ENCODE assay signal across 8 cellular contexts in genomic region chr1:207884276-207885029, GRCh38. TPM values are rescaled to one million over a fixed set of nuclear protein-coding genes. Genes with fewer than 3 reads are reported as not detected.
DNase-seq lines count a peak whose midpoint lies in the region; ATAC-seq and TF ChIP-seq lines count a peak whose summit lies in the region.

No MANE protein-coding gene starts in this region.

- no peaks in the 10 kb centered on the region for H3K79me1 ChIP-seq in trophoblast cell (ENCODE audit: low read length)

- H3K4me3 ChIP-seq in GM23248 (no peak overlapping the region), dorsolateral prefrontal cortex (no peak overlapping the region), trophoblast cell (ENCODE audit: low read depth, low read length) (no peak overlapping the region)

- WGBS in GM23248 (ENCODE audit: low coverage in 1 of 2, low lambda C conversion rate in 2 of 2, missing lambda C conversion rate in 2 of 2), 2 experiments = 52 to 55% methylated on average over 9 of the region's 9 CpGs
- WGBS in trophoblast cell (ENCODE audit: extremely low coverage, insufficient coverage, insufficient read length) = no CpG with 5 or more reads among the region's 9 CpGs

- no peak overlapping the region for H4K91ac ChIP-seq in trophoblast cell (ENCODE audit: low read depth, low read length)

- H3K4me1 ChIP-seq in GM23248 (ENCODE audit: insufficient read depth) (peaks cover 18% of the 10 kb centered on the region), trophoblast cell (ENCODE audit: control insufficient read depth in 1 of 2, insufficient read depth in 2 of 2, low read length in 2 of 2) (no peaks in the 10 kb centered on the region)

- H3K79me2 ChIP-seq in GM23248 (ENCODE audit: insufficient read depth) (no peaks in the 10 kb centered on the region), trophoblast cell (ENCODE audit: control insufficient read depth, insufficient read depth, low read length, poor library complexity) (no peaks in the 10 kb centered on the region)

- H3K4me3 Mint-ChIP-seq in nephron progenitor cell = no peak overlapping the region

- H3K4me2 ChIP-seq in GM23248 (ENCODE audit: unreplicated experiment) (no peak overlapping the region), trophoblast cell (ENCODE audit: low read length) (no peak overlapping the region)

- H3K9me3 ChIP-seq in GM23248 (ENCODE audit: low read depth) (no peaks in the 10 kb centered on the region), trophoblast cell (ENCODE audit: insufficient read depth, low read depth, low read length) (no peaks in the 10 kb centered on the region)

- H3K27me3 ChIP-seq in GM23248 (replicated peaks; ENCODE audit: insufficient read depth) (no peaks in the 10 kb centered on the region), dorsolateral prefrontal cortex (no peaks in the 10 kb centered on the region), trophoblast cell (ENCODE audit: insufficient read depth, low read length) (no peaks in the 10 kb centered on the region)

- H4K12ac ChIP-seq in trophoblast cell (ENCODE audit: low read depth, low read length) = no peak overlapping the region

- no peaks in the 10 kb centered on the region for H3K9me2 ChIP-seq in GM23248 (ENCODE audit: insufficient read depth)

- intact Hi-C loops in dorsolateral prefrontal cortex (cut with DNase I) = loop anchor here (1.0 to 2.0 kb wide), 2 partner anchors 78 to 79 kb away; no protein-coding TSS in a partner anchor

- H4K20me1 ChIP-seq in GM23248 (ENCODE audit: insufficient read depth) = no peaks in the 10 kb centered on the region

- H3K36me3 ChIP-seq in GM23248 (ENCODE audit: low read depth) = no peaks in the 10 kb centered on the region
- no peaks in the 10 kb centered on the region for H3K36me3 ChIP-seq in trophoblast cell (ENCODE audit: control insufficient read depth in 1 of 2, insufficient read depth in 2 of 2, low read length in 2 of 2)

- no peak for TF ChIP-seq POLR2A in GM18505 (IDR thresholded peaks at IDR 0.05; ENCODE audit: borderline replicate concordance, extremely low read depth, insufficient read depth, insufficient read length)

- H4K8ac ChIP-seq in trophoblast cell (ENCODE audit: low read depth, low read length) = peak overlapping the region; percentile 13

- peaks cover 22% of the 10 kb centered on the region for H3K4me1 Mint-ChIP-seq in nephron progenitor cell

- no peak overlapping the region for H2BK5ac ChIP-seq in trophoblast cell (ENCODE audit: low read depth, low read length, poor library complexity)

- H3K27ac ChIP-seq in GM23248 (no peak overlapping the region), dorsolateral prefrontal cortex (peak overlapping the region in 48 of 59 donors; percentile 5 to 79 (median 54)), trophoblast cell (ENCODE audit: low read depth, low read length) (no peak overlapping the region)

- ATAC-seq in GM21381 (IDR thresholded peaks at IDR 0.05; ENCODE audit: unreplicated experiment) = no peak
- no peak for ATAC-seq in GM18505 (IDR thresholded peaks at IDR 0.05; ENCODE audit: unreplicated experiment)

- in situ Hi-C loops in GM23248 (cut with MboI) = loop anchor here (5.0 kb wide), 1 partner anchor 83 kb away; no protein-coding TSS in a partner anchor

- no peak overlapping the region for H3K23ac ChIP-seq in trophoblast cell (ENCODE audit: low read length)

- H3K9ac ChIP-seq in GM23248 (no peak overlapping the region), trophoblast cell (ENCODE audit: low read length) (no peak overlapping the region)

- no peak overlapping the region for H2AK5ac ChIP-seq in trophoblast cell (ENCODE audit: low read length)

- H3K14ac ChIP-seq in trophoblast cell (ENCODE audit: low read length) = no peak overlapping the region

- TF ChIP-seq CTCF in dorsolateral prefrontal cortex (IDR thresholded peaks at IDR 0.05 in 54 of 56, conservative IDR thresholded peaks at IDR 0.05 in 2 of 56; ENCODE audit: low read depth in 1 of 56, partially characterized antibody in 56 of 56) (no peak), nephron progenitor cell (IDR thresholded peaks at IDR 0.05) (no peak)

- no peak overlapping the region for H3K18ac ChIP-seq in trophoblast cell (ENCODE audit: low read length)

- H2AFZ ChIP-seq in GM23248 (peak overlapping the region; percentile 97), trophoblast cell (ENCODE audit: insufficient read depth, low read length, poor library complexity) (peak overlapping the region; percentile 55)

- no peaks in the 10 kb centered on the region for H3K36me3 Mint-ChIP-seq in nephron progenitor cell (ENCODE audit: low read depth)

- DNase-seq in GM23248 (no peak), NCI-H345 treated with DMSO at 0.1 percent for 48 hours (lab: John Stamatoyannopoulos, UW; ENCODE audit: unreplicated experiment) (peak; percentile 89), dorsolateral prefrontal cortex (no peak), trophoblast cell (no peak), nephron progenitor cell (no peak), NCI-H1105 (lab: John Stamatoyannopoulos, UW) (no peak)

- peaks cover 8% of the 10 kb centered on the region for H3F3A ChIP-seq in GM23248 (ENCODE audit: insufficient read depth)

- no peak overlapping the region for H2BK12ac ChIP-seq in trophoblast cell (ENCODE audit: low read length)

- H3K27me3 Mint-ChIP-seq in nephron progenitor cell (ENCODE audit: low read depth, poor library complexity) = peaks cover 28% of the 10 kb centered on the region

- no peak overlapping the region for H3K4ac ChIP-seq in trophoblast cell (ENCODE audit: low read depth, low read length)

- no peak overlapping the region for H3K27ac Mint-ChIP-seq in nephron progenitor cell

- no peaks in the 10 kb centered on the region for H3K9me3 Mint-ChIP-seq in nephron progenitor cell

- H2BK120ac ChIP-seq in trophoblast cell (ENCODE audit: insufficient read depth, low read length, poor library complexity) = no peak overlapping the region

RNA-seq across cellular contexts. Expression of gene CD34, which starts 26.5 kb away (rescaled TPM):
- total RNA-seq in GM23248 (2014; rRNA removed; shearing (Covaris generic)) = not detected in 2 replicates
- 0.24 and 0.34 TPM in 2 replicates for polyA plus RNA-seq in GM23248 (2016; fragmentation: Nextera tagmentation; extraction: Ambion mirVana)
- total RNA-seq in dorsolateral prefrontal cortex = 10 to 100 TPM in 99 of 120 experiments, 1 to 10 TPM in 21; 3.4 to 46.4 (median 15.4) TPM
- polyA plus RNA-seq in trophoblast cell (2013) = 0.03 TPM in 2 replicates

Comparison
In these comparisons a context has a peak if more than half of its experiments do, and no peak if none do; other contexts are left out.
1. H3K27ac ChIP-seq: peak in dorsolateral prefrontal cortex (48 of 59); none in GM23248 (single experiment) and trophoblast cell (single experiment).